1 cellular context compared by ENCODE assay signal in genomic region chr17:40558300-40558584, GRCh38.
TF ChIP-seq lines count a peak whose summit lies in the region.

No MANE protein-coding gene starts in this region.

TF ChIP-seq in HepG2, 621 proteins besides CTCF, POLR2A, EP300 and RAD21:
- TF ChIP-seq SMYD3 (CRISPR knock-in tag; IDR thresholded peaks at IDR 0.05): no peak
- no peak for TF ChIP-seq ONECUT2 (CRISPR knock-in tag; IDR thresholded peaks at IDR 0.05)
- TF ChIP-seq ZNF564 (CRISPR knock-in tag; IDR thresholded peaks at IDR 0.05): no peak
- TF ChIP-seq FOXO1 (CRISPR knock-in tag; IDR thresholded peaks at IDR 0.05): no peak
- no peak for TF ChIP-seq MEIS1 (CRISPR knock-in tag; IDR thresholded peaks at IDR 0.05; ENCODE audit: borderline replicate concordance)
- no peak for TF ChIP-seq MBD4 (IDR thresholded peaks at IDR 0.05; ENCODE audit: borderline replicate concordance, low read length)
- no peak for TF ChIP-seq NFYB (CRISPR knock-in tag; IDR thresholded peaks at IDR 0.05)
- no peak for TF ChIP-seq ZFYVE20 (CRISPR knock-in tag; IDR thresholded peaks at IDR 0.05; ENCODE audit: borderline replicate concordance, low read depth)
- no peak for TF ChIP-seq ZNF446 (CRISPR knock-in tag; IDR thresholded peaks at IDR 0.05)
